ENCODE assay signal across 9 cellular contexts in the genomic region with DNA sequence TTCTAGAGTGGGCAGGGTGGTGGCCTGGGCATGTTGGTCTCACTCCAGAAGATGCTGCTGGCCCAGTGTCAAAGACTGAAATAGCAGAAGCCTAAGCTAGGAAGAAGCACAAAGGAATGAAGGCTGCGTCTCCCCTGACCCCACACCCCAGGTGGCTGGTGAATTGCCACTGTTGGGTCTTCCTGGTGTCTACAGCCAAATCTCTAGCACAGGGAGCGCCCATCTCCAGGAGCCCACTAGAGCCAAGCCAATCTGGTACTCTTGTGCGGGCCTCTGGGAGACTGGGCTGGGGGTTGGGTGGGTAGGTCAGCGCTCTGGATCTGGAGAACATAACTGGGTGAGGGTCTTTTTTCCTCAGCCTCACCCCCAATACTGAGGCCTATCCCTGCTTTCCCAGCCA. TPM values are rescaled to one million over a fixed set of nuclear protein-coding genes. Genes with fewer than 3 reads are reported as not detected.
A peak's percentile ranks its signal among the peaks of the same experiment; 100 is the strongest.
DNase-seq lines count a peak whose midpoint lies in the region; ATAC-seq and TF ChIP-seq lines count a peak whose summit lies in the region.
"Had no signal": no experiment of that assay in that cellular context is flagged by ENCODE, and none has a peak within 500 bp of the region (broad histone marks: within the 10 kb centered on the region; RNA-seq: fewer than 3 reads in every experiment).

No MANE protein-coding gene starts in this region.

- in situ Hi-C loops in brain microvascular endothelial cell (cut with HindIII; ENCODE audit: low pct_ligation_motif_present, low sequenced_read_pairs), result no loop called here

- H3K4me1 ChIP-seq in cardiac muscle cell (ENCODE audit: low read depth) (peaks cover 17% of the 10 kb centered on the region), mesodermal cell (ENCODE audit: control insufficient read depth, insufficient read depth, low read length, poor library complexity, severe bottlenecking) (peaks cover 34% of the 10 kb centered on the region), uterus (peaks cover 0 to 13% of the 10 kb centered on the region in 2 donors)

- H3K9me3 ChIP-seq in cardiac muscle cell (ENCODE audit: low read depth), result no peaks in the 10 kb centered on the region
- no peaks in the 10 kb centered on the region for H3K9me3 ChIP-seq in mesodermal cell (ENCODE audit: control insufficient read depth, low read length)
- H3K9me3 ChIP-seq in uterus, result no peaks in the 10 kb centered on the region

- H3K27me3 ChIP-seq in cardiac muscle cell (no peaks in the 10 kb centered on the region), brain microvascular endothelial cell (replicated peaks) (no peaks in the 10 kb centered on the region), uterus (no peaks in the 10 kb centered on the region)

- H3K4me3 ChIP-seq in cardiac muscle cell, result peak overlapping the region; percentile 87
- peak overlapping the region; percentile 84 for H3K4me3 ChIP-seq in brain microvascular endothelial cell (ENCODE audit: low read depth, low read length)
- H3K4me3 ChIP-seq in mesodermal cell (ENCODE audit: extremely low read depth, insufficient read depth, low read length, poor library complexity, severe bottlenecking), result peak overlapping the region; percentile 91
- H3K4me3 ChIP-seq in uterus, result peak overlapping the region; percentile 70 to 72

- DNase-seq in cardiac muscle cell (ENCODE audit: low read depth in 1 of 2, low spot score in 1 of 2) (no peak), Right ventricle myocardium superior (no peak), brain microvascular endothelial cell (no peak), uterus (no peak), GF-D8 (lab: John Stamatoyannopoulos, UW) (no peak), activated gamma-delta T cell treated with Interleukin-2 at 50 U/mL for 16 hours (no peak), foreskin melanocyte (no peak)
- DNase-seq: stimulated activated CD4-positive, alpha-beta T cell treated with anti-CD3 and anti-CD28 coated beads, Interleukin-4, amount 100 ng/mL, for 4 hours had no signal

- TF ChIP-seq POLR2A in uterus (IDR thresholded peaks at IDR 0.05), result no peak

- peaks cover 30% of the 10 kb centered on the region for H3K36me3 ChIP-seq in cardiac muscle cell
- peaks cover 30% of the 10 kb centered on the region for H3K36me3 ChIP-seq in brain microvascular endothelial cell (replicated peaks)
- H3K36me3 ChIP-seq in mesodermal cell (ENCODE audit: control insufficient read depth, insufficient read depth, low read length), result peaks cover 53% of the 10 kb centered on the region
- no peaks in the 10 kb centered on the region for H3K36me3 ChIP-seq in uterus

- no peak for ATAC-seq in Right ventricle myocardium superior (ENCODE audit: poor library complexity)

- intact Hi-C loops in Right ventricle myocardium superior (cut with DNase I) (no loop called here), uterus (cut with DNase I; ENCODE audit: low total_unique reads) (no loop called here)

- no peak for TF ChIP-seq CTCF in cardiac muscle cell (IDR thresholded peaks at IDR 0.05; ENCODE audit: low read depth, low read length)
- TF ChIP-seq CTCF in brain microvascular endothelial cell (IDR thresholded peaks at IDR 0.05; ENCODE audit: low read depth, low read length, missing control alignments), result no peak
- no peak for TF ChIP-seq CTCF in uterus (IDR thresholded peaks at IDR 0.05)

- H3K27ac ChIP-seq in cardiac muscle cell, result no peak overlapping the region
- H3K27ac ChIP-seq in brain microvascular endothelial cell, result no peak overlapping the region
- no peak overlapping the region for H3K27ac ChIP-seq in mesodermal cell (ENCODE audit: low read depth, low read length, severe bottlenecking)
- peak overlapping the region in 1 of 2 donors; percentile 61 for H3K27ac ChIP-seq in uterus

- 90 to 100% methylated on average over 2 of the region's 4 CpGs for WGBS in mesodermal cell (ENCODE audit: insufficient coverage in 2 of 2), 2 experiments

RNA-seq across cellular contexts. Expression of gene TUSC2, which starts 0.9 kb away (rescaled TPM):
- total RNA-seq in cardiac muscle cell, result 84.1 and 87.0 TPM in 2 replicates
- polyA plus RNA-seq in cardiac muscle cell, result 66.4 and 76.6 TPM in 2 replicates
- total RNA-seq in Right ventricle myocardium superior, result 28.2 TPM
- polyA plus RNA-seq in mesodermal cell (2013, experiment 1 of 2), result 29.8 TPM
- 21.2 TPM for polyA plus RNA-seq in mesodermal cell (2013, experiment 2 of 2)
- 10 to 100 TPM in 3 of 4 donors, 1 to 10 TPM in 1; 9.0 to 25.1 (median 21.3) TPM for total RNA-seq in uterus

RNA-seq across cellular contexts. Expression of gene HYAL2, which starts 4.6 kb away (rescaled TPM):
- 116 and 124 TPM in 2 replicates for total RNA-seq in cardiac muscle cell
- polyA plus RNA-seq in cardiac muscle cell, result 88.3 and 106 TPM in 2 replicates
- total RNA-seq in Right ventricle myocardium superior, result 33.8 TPM
- polyA plus RNA-seq in mesodermal cell (2013, experiment 1 of 2), result 111 TPM
- 77.9 TPM for polyA plus RNA-seq in mesodermal cell (2013, experiment 2 of 2)
- total RNA-seq in uterus, result 100 to 1,000 TPM; 112 to 289 (median 166) TPM

RNA-seq across cellular contexts. Expression of gene RASSF1, which starts 13.5 kb away (rescaled TPM):
- total RNA-seq in cardiac muscle cell (13.0 and 23.1 TPM in 2 replicates), Right ventricle myocardium superior (14.1 TPM), uterus (100 to 1,000 TPM in 1 of 4 donors, 10 to 100 TPM in 3; 42.1 to 114 (median 44.6) TPM)
- polyA plus RNA-seq in cardiac muscle cell, result 23.8 and 33.5 TPM in 2 replicates
- polyA plus RNA-seq in mesodermal cell (2013, experiment 1 of 2), result 20.8 TPM
- polyA plus RNA-seq in mesodermal cell (2013, experiment 2 of 2), result 14.6 TPM

RNA-seq across cellular contexts. Expression of gene ZMYND10, which starts 18.4 kb away (rescaled TPM):
- total RNA-seq in cardiac muscle cell, result 0.56 and 2.8 TPM in 2 replicates
- polyA plus RNA-seq in cardiac muscle cell, result 1.3 and 1.8 TPM in 2 replicates
- not detected for total RNA-seq in Right ventricle myocardium superior
- polyA plus RNA-seq in mesodermal cell (2013, experiment 1 of 2), result 0.81 TPM
- polyA plus RNA-seq in mesodermal cell (2013, experiment 2 of 2), result 0.61 TPM
- total RNA-seq in uterus, result 10 to 100 TPM in 1 of 4 donors, 1 to 10 TPM in 3; 1.5 to 11.4 (median 4.9) TPM

RNA-seq across cellular contexts. Expression of gene NPRL2, which starts 23.4 kb away (rescaled TPM):
- total RNA-seq in cardiac muscle cell (33.2 and 34.6 TPM in 2 replicates), Right ventricle myocardium superior (14.8 TPM), uterus (10 to 100 TPM; 11.8 to 26.2 (median 16.0) TPM)
- polyA plus RNA-seq in cardiac muscle cell, result 51.9 and 64.4 TPM in 2 replicates
- polyA plus RNA-seq in mesodermal cell (2013, experiment 1 of 2), result 30.2 TPM
- 29.5 TPM for polyA plus RNA-seq in mesodermal cell (2013, experiment 2 of 2)
